ENCODE assay signal across 1 cellular context in genomic region chr13:107104631-107105030, GRCh38.
TF ChIP-seq lines count a peak whose summit lies in the region.

No MANE protein-coding gene starts in this region.

TF ChIP-seq in IMR-90, 13 proteins besides CTCF, POLR2A, EP300 and RAD21:
- TF ChIP-seq, protein P1, sequence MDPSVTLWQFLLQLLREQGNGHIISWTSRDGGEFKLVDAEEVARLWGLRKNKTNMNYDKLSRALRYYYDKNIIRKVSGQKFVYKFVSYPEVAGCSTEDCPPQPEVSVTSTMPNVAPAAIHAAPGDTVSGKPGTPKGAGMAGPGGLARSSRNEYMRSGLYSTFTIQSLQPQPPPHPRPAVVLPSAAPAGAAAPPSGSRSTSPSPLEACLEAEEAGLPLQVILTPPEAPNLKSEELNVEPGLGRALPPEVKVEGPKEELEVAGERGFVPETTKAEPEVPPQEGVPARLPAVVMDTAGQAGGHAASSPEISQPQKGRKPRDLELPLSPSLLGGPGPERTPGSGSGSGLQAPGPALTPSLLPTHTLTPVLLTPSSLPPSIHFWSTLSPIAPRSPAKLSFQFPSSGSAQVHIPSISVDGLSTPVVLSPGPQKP (IDR thresholded peaks at IDR 0.05; ENCODE audit: borderline replicate concordance, low read depth, low read length) = no peak
- TF ChIP-seq RFX5 (IDR thresholded peaks at IDR 0.05; ENCODE audit: low read depth, low read length) (no peak), CHD1 (IDR thresholded peaks at IDR 0.05; ENCODE audit: low read depth, low read length) (no peak), MAZ (IDR thresholded peaks at IDR 0.05; ENCODE audit: borderline replicate concordance, low read depth, low read length) (no peak), MAFK (IDR thresholded peaks at IDR 0.05; ENCODE audit: low read depth, low read length) (no peak), NFE2L2 (IDR thresholded peaks at IDR 0.05; ENCODE audit: low read depth, low read length) (no peak), SMC3 (IDR thresholded peaks at IDR 0.05; ENCODE audit: low read depth, low read length) (no peak), MXI1 (IDR thresholded peaks at IDR 0.05; ENCODE audit: borderline replicate concordance, low read depth, low read length) (no peak), CEBPB (IDR thresholded peaks at IDR 0.05; ENCODE audit: low read depth, low read length) (no peak), FOS (IDR thresholded peaks at IDR 0.05; ENCODE audit: low read depth, low read length) (no peak)
TF ChIP-seq in IMR-90: peak in this region for 0.
